In genomic region chr15:101165905-101166471, GRCh38 we compare ENCODE assay signal across 18 cellular contexts.
"Had no signal": no experiment of that assay in that cellular context is flagged by ENCODE, and none has a peak within 500 bp of the region (broad histone marks: within the 10 kb centered on the region; RNA-seq: fewer than 3 reads in every experiment).

No MANE protein-coding gene starts in this region.

- H3K9me3 ChIP-seq: pancreas had no signal

- H3K36me3 ChIP-seq: heart left ventricle, neural progenitor cell, pancreas had no signal

- H3K27ac ChIP-seq: foreskin keratinocyte, neural progenitor cell, pancreas had no signal

- H3K4me2 ChIP-seq: neural progenitor cell had no signal

- H3K4me1 ChIP-seq: neural progenitor cell had no signal

- DNase-seq: activated CD4-positive, alpha-beta T cell treated with anti-CD3 and anti-CD28 coated beads, Interleukin-2, amount 10 ng/mL, durations not matched to agents 24 days and 14 days; activated CD4-positive, CD25-positive, alpha-beta regulatory T cell; activated CD8-positive, alpha-beta memory T cell treated with anti-CD3 and anti-CD28 coated beads, Interleukin-2, amount 50 U/mL, for 48 hours; activated gamma-delta T cell; activated T-cell treated with anti-CD3 and anti-CD28 coated beads, Interleukin-2, amount 50 U/mL, for 72 hours; amniotic stem cell; body of pancreas; effector CD8-positive, alpha-beta T cell; foreskin keratinocyte; heart left ventricle; naive B cell; pancreas; stimulated activated CD4-positive, alpha-beta T cell treated with anti-CD3 and anti-CD28 coated beads, Interleukin-15, amount 100 ng/mL, for 24 hours; stimulated activated CD4-positive, alpha-beta T cell treated with anti-CD3 and anti-CD28 coated beads, Interleukin-4, amount 100 ng/mL, for 1 hour; stimulated activated naive B cell treated with anti-CD40 and anti-IgM and Interleukin-4, amounts not matched to agents 10 μg/mL and 1 μg/mL and 100 μg/mL, for 72 hours; substantia nigra had no signal

- ATAC-seq: activated naive CD4-positive, alpha-beta T cell treated with anti-CD3 and anti-CD28 coated beads, Interleukin-2, amount 50 U/mL, for 72 hours; activated T-cell treated with anti-CD3 and anti-CD28 coated beads, Interleukin-2, amount 50 U/mL, for 72 hours; body of pancreas; foreskin keratinocyte; heart left ventricle; pancreas; stimulated activated naive B cell treated with anti-CD40 and anti-IgM and Interleukin-4, amounts not matched to agents 10 μg/mL and 1 μg/mL and 100 μg/mL, for 72 hours had no signal

- H3K9ac ChIP-seq: neural progenitor cell had no signal

- H3K4me3 ChIP-seq: body of pancreas, heart left ventricle, neural progenitor cell, pancreas had no signal

- H3K27me3 ChIP-seq: body of pancreas, foreskin keratinocyte, heart left ventricle, neural progenitor cell, pancreas had no signal
